In the genomic region with DNA sequence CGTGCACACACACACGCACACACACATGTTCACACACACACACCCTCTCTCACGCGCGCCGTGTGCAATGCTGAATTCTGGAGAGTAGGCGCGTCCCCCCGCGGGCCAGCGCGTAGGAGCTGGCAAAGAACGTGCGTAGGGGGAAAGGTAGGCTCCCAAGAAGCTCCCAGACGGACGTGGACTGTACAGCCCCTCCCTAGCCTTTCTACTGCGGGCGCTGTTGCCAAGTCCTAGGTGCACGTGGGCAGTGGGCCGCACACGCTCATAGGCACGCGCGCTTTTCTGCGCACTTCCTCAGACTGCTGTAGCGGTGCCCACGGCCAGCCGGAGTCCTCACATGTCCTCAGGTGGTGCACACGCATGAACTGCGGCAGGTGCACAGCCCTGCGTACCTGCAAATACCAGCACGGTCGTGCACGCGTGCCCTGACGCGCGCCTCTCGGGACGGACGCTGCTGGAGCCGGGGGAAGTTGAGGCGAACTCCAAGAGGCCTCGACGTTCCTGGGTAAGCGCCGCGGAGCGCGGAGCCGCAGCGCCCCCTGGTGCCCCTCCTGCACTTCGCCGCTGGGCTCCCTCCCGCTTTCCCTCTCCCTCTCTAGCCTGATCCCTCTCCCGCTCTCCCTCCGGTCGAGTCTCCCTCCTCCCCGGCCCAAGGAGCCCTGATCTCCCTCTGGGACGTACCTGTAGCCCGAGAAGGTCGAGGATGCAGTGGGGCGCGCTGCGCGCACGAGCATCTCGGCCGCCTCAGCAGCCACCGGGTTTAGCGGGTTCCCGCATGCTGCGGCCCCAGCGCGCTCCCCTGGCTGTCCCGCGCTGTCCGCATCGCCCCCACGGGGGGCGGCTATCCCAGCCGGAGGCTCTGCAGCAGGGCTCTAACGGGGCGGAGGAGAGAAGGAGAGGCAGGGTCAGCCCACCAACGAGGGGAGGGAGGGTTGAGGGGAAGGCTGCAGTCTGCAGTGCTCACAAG, we compare ENCODE assay signal across 8 cellular contexts. TPM values are rescaled to one million over a fixed set of nuclear protein-coding genes. Genes with fewer than 3 reads are reported as not detected.
A peak's percentile ranks its signal among the peaks of the same experiment; 100 is the strongest.
DNase-seq lines count a peak whose midpoint lies in the region; ATAC-seq, FAIRE-seq and TF ChIP-seq lines count a peak whose summit lies in the region.

No MANE protein-coding gene starts in this region.

- no peaks in the 10 kb centered on the region for H3K79me2 ChIP-seq in OCI-LY1 (ENCODE audit: insufficient read depth, low read length)

- H3K36me3 Mint-ChIP-seq in brain (no peaks in the 10 kb centered on the region), immature natural killer cell (no peaks in the 10 kb centered on the region)

- no peak overlapping the region for H3K9ac ChIP-seq in OCI-LY1 (ENCODE audit: low read length)
- no peak overlapping the region for H3K9ac ChIP-seq in iPS-15b (ENCODE audit: low read depth, low read length)

- DNase-seq in ELF-1 (ENCODE audit: low read depth, low spot score) (peak; percentile 95), H54 (ENCODE audit: insufficient read length, low spot score) (peak; percentile 61), retinal pigment epithelial cell (ENCODE audit: low read depth) (no peak), immature natural killer cell (no peak)

- TF ChIP-seq POLR2A in H54 (IDR thresholded peaks at IDR 0.05; ENCODE audit: low read depth, low read length): no peak

- TF ChIP-seq CTCF in OCI-LY1 (IDR thresholded peaks at IDR 0.05; ENCODE audit: low read length) (peak; percentile 79), brain (conservative IDR thresholded peaks at IDR 0.05) (peak; percentile 94 to 98), retinal pigment epithelial cell (conservative IDR thresholded peaks at IDR 0.05; ENCODE audit: low read depth, low read length) (peak; percentile 90)

- H3F3A ChIP-seq in OCI-LY1 (ENCODE audit: insufficient read depth, low read length): no peaks in the 10 kb centered on the region

- H3K9me3 ChIP-seq in OCI-LY1 (ENCODE audit: low read length) (no peaks in the 10 kb centered on the region), iPS-15b (ENCODE audit: control insufficient read depth, insufficient read depth, low read length) (no peaks in the 10 kb centered on the region)

- H3K27ac Mint-ChIP-seq in brain: peak overlapping the region in 2 of 5 experiments; percentile 74 to 83
- no peak overlapping the region for H3K27ac Mint-ChIP-seq in immature natural killer cell

- no peak overlapping the region for H2AFZ ChIP-seq in OCI-LY1 (ENCODE audit: low read length)

- H3K27ac ChIP-seq in OCI-LY1 (ENCODE audit: low read depth, low read length, poor library complexity, severe bottlenecking): no peak overlapping the region

- H3K9me3 Mint-ChIP-seq in brain: peaks cover 0 to 7% (median 0%) of the 10 kb centered on the region in 5 experiments
- peaks cover 0 to 1% (median 0%) of the 10 kb centered on the region in 6 donors for H3K9me3 Mint-ChIP-seq in immature natural killer cell

- no peaks in the 10 kb centered on the region for H3K36me3 ChIP-seq in OCI-LY1 (ENCODE audit: insufficient read depth, low read length)
- H3K36me3 ChIP-seq in iPS-15b (ENCODE audit: control insufficient read depth, insufficient read depth, low read length): no peaks in the 10 kb centered on the region

- H3K27me3 ChIP-seq in OCI-LY1 (ENCODE audit: insufficient read depth, low read length): no peaks in the 10 kb centered on the region
- peaks cover 81% of the 10 kb centered on the region for H3K27me3 ChIP-seq in iPS-15b (ENCODE audit: control insufficient read depth, insufficient read depth, low read length)

- H3K4me3 ChIP-seq in OCI-LY1 (ENCODE audit: low read depth, low read length, poor library complexity, severe bottlenecking) (no peak overlapping the region), iPS-15b (ENCODE audit: low read depth, low read length) (peak overlapping the region; percentile 85), retinal pigment epithelial cell (ENCODE audit: low read length) (peak overlapping the region; percentile 49)

- FAIRE-seq in H54 (lab: Jason Lieb, UNC): no peak

- H3K27me3 Mint-ChIP-seq in brain: peaks cover 69% of the 10 kb centered on the region
- H3K27me3 Mint-ChIP-seq in immature natural killer cell (ENCODE audit: low read depth in 3 of 3): peaks cover 8 to 24% (median 17%) of the 10 kb centered on the region in 3 donors

- no peak overlapping the region for H3K4me2 ChIP-seq in OCI-LY1 (ENCODE audit: low read length)

- no peaks in the 10 kb centered on the region for H4K20me1 ChIP-seq in OCI-LY1 (ENCODE audit: insufficient read depth, low read length)

- H3K4me1 Mint-ChIP-seq in brain (peaks cover 20% of the 10 kb centered on the region), immature natural killer cell (peaks cover 0 to 2% of the 10 kb centered on the region in 2 donors)

- H3K4me1 ChIP-seq in OCI-LY1 (ENCODE audit: insufficient read depth, low read length, severe bottlenecking) (no peaks in the 10 kb centered on the region), iPS-15b (ENCODE audit: control insufficient read depth, insufficient read depth, low read length) (no peaks in the 10 kb centered on the region)

- H3K4me3 Mint-ChIP-seq in brain: peak overlapping the region; percentile 84 to 89 (median 86)
- no peak overlapping the region for H3K4me3 Mint-ChIP-seq in immature natural killer cell

- no peak for ATAC-seq in GM18520 (IDR thresholded peaks at IDR 0.05; ENCODE audit: unreplicated experiment)

- no peaks in the 10 kb centered on the region for H3K9me2 ChIP-seq in OCI-LY1 (ENCODE audit: low read depth, low read length)

RNA-seq across cellular contexts. Expression of a gene that starts 0.7 kb away (rescaled TPM):
- polyA plus RNA-seq in brain (ENCODE audit: insufficient read depth, low read depth, low replicate concordance) (1.4 TPM), immature natural killer cell (not detected)

Comparison
In these comparisons a context has a peak if more than half of its experiments do, and no peak if none do; other contexts are left out.
1. DNase-seq: peak in ELF-1 (single experiment) and H54 (single experiment); none in retinal pigment epithelial cell (single experiment) and immature natural killer cell (0 of 3).
2. H3K4me3 Mint-ChIP-seq: peak in brain (5 of 5); none in immature natural killer cell (0 of 5).
3. Peak in every context shown above with its lines, with median percentiles within 50 percentile points of each other: CTCF ChIP-seq.